Comparison of ENCODE assay signal across 21 cellular contexts in genomic region chr16:72286936-72287620, GRCh38.
A peak's percentile ranks its signal among the peaks of the same experiment; 100 is the strongest.
DNase-seq lines count a peak whose midpoint lies in the region; ATAC-seq and TF ChIP-seq lines count a peak whose summit lies in the region.
"Had no signal": no experiment of that assay in that cellular context is flagged by ENCODE, and none has a peak within 500 bp of the region (broad histone marks: within the 10 kb centered on the region; RNA-seq: fewer than 3 reads in every experiment).

No MANE protein-coding gene starts in this region.

- H3K27ac Mint-ChIP-seq in MCF 10A (ENCODE audit: low read depth, unreplicated experiment): peak overlapping the region; percentile 96
- H3K27ac Mint-ChIP-seq in HFFc6: no peak overlapping the region
- H3K27ac Mint-ChIP-seq in T-helper 17 cell: no peak overlapping the region
- H3K27ac Mint-ChIP-seq: CD4-positive, alpha-beta memory T cell; IgD-negative memory B cell had no signal

- POLR2A ChIA-PET in MCF 10A (lab: Yijun Ruan, JAX): interaction anchor here (0.6 kb wide), 1 partner anchor 782 kb away, joined by 3 read pairs; no protein-coding TSS in a partner anchor

- H3K79me2 ChIP-seq in mammary epithelial cell (ENCODE audit: insufficient read depth, low read length) (no peaks in the 10 kb centered on the region), trophoblast cell (ENCODE audit: control insufficient read depth, insufficient read depth, low read length, poor library complexity) (no peaks in the 10 kb centered on the region)

- ATAC-seq in T-helper 17 cell: no peak
- ATAC-seq: Panc1 had no signal

- intact Hi-C loops in MCF 10A (cut with micrococcal nuclease): no loop called here
- intact Hi-C loops in breast epithelium (cut with DNase I; ENCODE audit: low total_unique reads): no loop called here
- intact Hi-C loops in mammary epithelial cell (cut with micrococcal nuclease): no loop called here

- peak overlapping the region; percentile 22 for H2AFZ ChIP-seq in mammary epithelial cell (ENCODE audit: low read depth, low read length)
- H2AFZ ChIP-seq in trophoblast cell (ENCODE audit: insufficient read depth, low read length, poor library complexity): no peak overlapping the region

- WGBS in mammary epithelial cell (ENCODE audit: low coverage, missing lambda C conversion rate): 73% methylated on average over 3 of the region's 3 CpGs
- no CpG with 5 or more reads among the region's 3 CpGs for WGBS in trophoblast cell (ENCODE audit: extremely low coverage, insufficient coverage, insufficient read length)

- H2AK5ac ChIP-seq in trophoblast cell (ENCODE audit: low read length): no peak overlapping the region

- H3K18ac ChIP-seq in trophoblast cell (ENCODE audit: low read length): no peak overlapping the region

- H3K4me1 Mint-ChIP-seq in MCF 10A (ENCODE audit: insufficient read depth, unreplicated experiment) (peaks cover 50% of the 10 kb centered on the region), HFFc6 (ENCODE audit: low read depth) (peaks cover 61% of the 10 kb centered on the region), T-helper 17 cell (no peaks in the 10 kb centered on the region)
- H3K4me1 Mint-ChIP-seq: CD4-positive, alpha-beta memory T cell; IgD-negative memory B cell had no signal

- dilution Hi-C loops in mammary epithelial cell (cut with HindIII; ENCODE audit: low sequenced_read_pairs): no loop called here

- no peak overlapping the region for H4K91ac ChIP-seq in trophoblast cell (ENCODE audit: low read depth, low read length)

- in situ Hi-C loops in mammary epithelial cell (cut with MboI; ENCODE audit: low sequenced_read_pairs in 2 of 2): no loop called here

- BruUV-seq in MCF 10A (replicated peaks; lab: Mats Ljungman, UMichigan) (no TSS peak), mammary epithelial cell (replicated peaks; lab: Mats Ljungman, UMichigan) (no TSS peak)

- TF ChIP-seq CTCF in MCF 10A (IDR thresholded peaks at IDR 0.05; ENCODE audit: unreplicated experiment): no peak
- TF ChIP-seq CTCF in breast epithelium (IDR thresholded peaks at IDR 0.05): no peak
- no peak for TF ChIP-seq CTCF in mammary epithelial cell (conservative IDR thresholded peaks at IDR 0.05 in 1 of 2, IDR thresholded peaks at IDR 0.05 in 1 of 2; ENCODE audit: extremely low read depth in 1 of 2, insufficient read depth in 1 of 2, low read depth in 1 of 2, low read length in 2 of 2)
- TF ChIP-seq CTCF in fibroblast of mammary gland (conservative IDR thresholded peaks at IDR 0.05; ENCODE audit: control insufficient read depth, insufficient read depth, low read depth, low read length): no peak
- TF ChIP-seq CTCF in HFFc6 (IDR thresholded peaks at IDR 0.05): no peak

- H3K27me3 ChIP-seq in breast epithelium (no peaks in the 10 kb centered on the region), mammary epithelial cell (ENCODE audit: insufficient read depth, low read length) (no peaks in the 10 kb centered on the region), trophoblast cell (ENCODE audit: insufficient read depth, low read length) (no peaks in the 10 kb centered on the region)
- H3K27me3 ChIP-seq: BLaER1, SJCRH30 had no signal

- no peak overlapping the region for H3K14ac ChIP-seq in trophoblast cell (ENCODE audit: low read length)

- no peak for TF ChIP-seq POLR2A in breast epithelium (IDR thresholded peaks at IDR 0.05)

- H3K4ac ChIP-seq in trophoblast cell (ENCODE audit: low read depth, low read length): no peak overlapping the region

- no peak overlapping the region for H3K23ac ChIP-seq in trophoblast cell (ENCODE audit: low read length)

- no peaks in the 10 kb centered on the region for H3K9me3 Mint-ChIP-seq in MCF 10A (ENCODE audit: unreplicated experiment)
- H3K9me3 Mint-ChIP-seq in HFFc6: no peaks in the 10 kb centered on the region
- H3K9me3 Mint-ChIP-seq: IgD-negative memory B cell had no signal

- peak overlapping the region; percentile 75 for H2BK12ac ChIP-seq in trophoblast cell (ENCODE audit: low read length)

- H3K4me2 ChIP-seq in mammary epithelial cell (ENCODE audit: insufficient read depth, low read depth, low read length) (no peak overlapping the region), trophoblast cell (ENCODE audit: low read length) (no peak overlapping the region)
- H3K4me2 ChIP-seq: BLaER1 had no signal

- no peaks in the 10 kb centered on the region for H3K27me3 Mint-ChIP-seq in MCF 10A (ENCODE audit: insufficient read depth, unreplicated experiment)
- H3K27me3 Mint-ChIP-seq in HFFc6 (ENCODE audit: insufficient read depth): no peaks in the 10 kb centered on the region; the same call in 1 of the 2 replicates
- H3K27me3 Mint-ChIP-seq in T-helper 17 cell: no peaks in the 10 kb centered on the region
- H3K27me3 Mint-ChIP-seq: CD4-positive, alpha-beta memory T cell; IgD-negative memory B cell had no signal

- no peak overlapping the region for H3K4me3 ChIP-seq in breast epithelium
- H3K4me3 ChIP-seq in mammary epithelial cell (replicated peaks in 1 of 3; ENCODE audit: insufficient read depth in 1 of 3, low read depth in 2 of 3, low read length in 3 of 3): no peak overlapping the region
- no peak overlapping the region for H3K4me3 ChIP-seq in fibroblast of mammary gland (ENCODE audit: control insufficient read depth, low read depth, low read length)
- no peak overlapping the region for H3K4me3 ChIP-seq in trophoblast cell (ENCODE audit: low read depth, low read length)
- H3K4me3 ChIP-seq: BLaER1, SJCRH30 had no signal

- peaks cover 3% of the 10 kb centered on the region for H3K79me1 ChIP-seq in trophoblast cell (ENCODE audit: low read length)

- no peaks in the 10 kb centered on the region for H3K4me1 ChIP-seq in breast epithelium
- peaks cover 57% of the 10 kb centered on the region for H3K4me1 ChIP-seq in mammary epithelial cell (ENCODE audit: insufficient read depth, low read length)
- H3K4me1 ChIP-seq in trophoblast cell (ENCODE audit: control insufficient read depth in 1 of 2, insufficient read depth in 2 of 2, low read length in 2 of 2): peaks cover 7 to 12% of the 10 kb centered on the region in 2 experiments
- H3K4me1 ChIP-seq: BLaER1 had no signal

- H3K27ac ChIP-seq in breast epithelium (no peak overlapping the region), mammary epithelial cell (ENCODE audit: insufficient read depth, low read depth, low read length) (peak overlapping the region; percentile 84), trophoblast cell (ENCODE audit: low read depth, low read length) (no peak overlapping the region)
- H3K27ac ChIP-seq: 22Rv1, BLaER1, SJCRH30 had no signal

- no peaks in the 10 kb centered on the region for H4K20me1 ChIP-seq in mammary epithelial cell (ENCODE audit: insufficient read depth, low read length)
- H4K20me1 ChIP-seq: BLaER1 had no signal

- no peak overlapping the region for H2BK5ac ChIP-seq in trophoblast cell (ENCODE audit: low read depth, low read length, poor library complexity)

- no peak overlapping the region for H2BK120ac ChIP-seq in trophoblast cell (ENCODE audit: insufficient read depth, low read length, poor library complexity)

- CTCF ChIA-PET in MCF 10A (lab: Yijun Ruan, JAX) (interaction anchor here (0.8 to 3.6 kb wide), 2 partner anchors 16 to 22 kb away, joined by 3 to 14 read pairs; no protein-coding TSS in a partner anchor), mammary epithelial cell (lab: Charles Lee; ENCODE audit: low non-redundant PET) (no interaction called here)

- H3K9me3 ChIP-seq in breast epithelium: no peaks in the 10 kb centered on the region
- no peaks in the 10 kb centered on the region for H3K9me3 ChIP-seq in mammary epithelial cell (replicated peaks; ENCODE audit: insufficient read depth, low read length)
- H3K9me3 ChIP-seq in trophoblast cell (ENCODE audit: insufficient read depth, low read depth, low read length): no peaks in the 10 kb centered on the region
- no peaks in the 10 kb centered on the region for H3K9me3 ChIP-seq in T-helper 17 cell (ENCODE audit: control insufficient read depth, low read length, poor library complexity, severe bottlenecking)
- H3K9me3 ChIP-seq: BLaER1, Caco-2, SJCRH30 had no signal

- no peak overlapping the region for H4K8ac ChIP-seq in trophoblast cell (ENCODE audit: low read depth, low read length)

- H3K4me3 Mint-ChIP-seq in MCF 10A (ENCODE audit: unreplicated experiment) (no peak overlapping the region), HFFc6 (no peak overlapping the region), T-helper 17 cell (no peak overlapping the region)
- H3K4me3 Mint-ChIP-seq: CD4-positive, alpha-beta memory T cell; IgD-negative memory B cell had no signal

- H3K36me3 ChIP-seq in breast epithelium: no peaks in the 10 kb centered on the region
- H3K36me3 ChIP-seq in mammary epithelial cell (ENCODE audit: insufficient read depth, low read length): no peaks in the 10 kb centered on the region
- no peaks in the 10 kb centered on the region for H3K36me3 ChIP-seq in trophoblast cell (ENCODE audit: control insufficient read depth in 1 of 2, insufficient read depth in 2 of 2, low read length in 2 of 2)
- H3K36me3 ChIP-seq: BLaER1, SJCRH30 had no signal

- H4K12ac ChIP-seq in trophoblast cell (ENCODE audit: low read depth, low read length): no peak overlapping the region

- H3K36me3 Mint-ChIP-seq in MCF 10A (ENCODE audit: insufficient read depth, unreplicated experiment): peaks cover 11% of the 10 kb centered on the region
- peaks cover 28% of the 10 kb centered on the region for H3K36me3 Mint-ChIP-seq in HFFc6 (ENCODE audit: low read depth)
- H3K36me3 Mint-ChIP-seq in T-helper 17 cell (ENCODE audit: low read depth): no peaks in the 10 kb centered on the region
- H3K36me3 Mint-ChIP-seq: CD4-positive, alpha-beta memory T cell; IgD-negative memory B cell had no signal

- H3K9ac ChIP-seq in mammary epithelial cell (ENCODE audit: insufficient read depth, low read length): no peak overlapping the region
- H3K9ac ChIP-seq in trophoblast cell (ENCODE audit: low read length): no peak overlapping the region
- H3K9ac ChIP-seq: BLaER1 had no signal

- DNase-seq in MCF 10A (ENCODE audit: unreplicated experiment): peak; percentile 21
- DNase-seq in breast epithelium (ENCODE audit: low spot score in 2 of 2): no peak
- DNase-seq in mammary epithelial cell: peak; percentile 85
- peak; percentile 27 for DNase-seq in fibroblast of mammary gland (ENCODE audit: low read depth)
- peak in 1 of 2 donors; percentile 5 for DNase-seq in trophoblast cell
- DNase-seq in iPS-NIHi7 (ENCODE audit: extremely low spot score): no peak
- no peak for DNase-seq in HFFc6
- DNase-seq in T-helper 17 cell: no peak
- DNase-seq: ACHN; Caco-2; CD4-positive, alpha-beta memory T cell; DMS 273 treated with DMSO at 0.1 percent for 48 hours; DND-41; H7; NCI-H1694; NCI-H510A; SJCRH30 had no signal

Comparison
In these comparisons a context has a peak if more than half of its experiments do, and no peak if none do; other contexts are left out.
1. DNase-seq: peak in MCF 10A (single experiment), mammary epithelial cell (single experiment) and fibroblast of mammary gland (single experiment); none in breast epithelium (0 of 2), iPS-NIHi7 (single experiment), HFFc6 (single experiment) and T-helper 17 cell (0 of 3).